In the genomic region with DNA sequence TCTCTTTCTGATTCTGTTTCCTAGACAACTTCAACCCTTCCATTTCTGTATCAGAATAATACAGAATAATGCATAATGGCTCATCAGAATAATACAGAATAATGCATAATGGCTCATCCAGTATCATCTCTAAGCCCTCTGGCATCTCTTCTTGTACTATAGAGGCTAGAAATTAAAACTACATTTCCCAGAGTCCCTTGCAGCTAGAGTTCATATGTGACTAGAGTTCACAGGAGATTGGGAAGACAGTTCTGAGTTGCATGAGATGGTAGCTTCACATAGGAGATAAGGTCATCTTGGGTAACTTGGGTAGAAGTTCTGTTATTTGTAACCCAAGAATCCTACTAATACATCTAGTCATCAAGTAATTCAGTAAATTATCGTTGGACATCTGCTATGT, we compare ENCODE assay signal across 34 cellular contexts.
"Had no signal": no experiment of that assay in that cellular context is flagged by ENCODE, and none has a peak within 500 bp of the region (broad histone marks: within the 10 kb centered on the region; RNA-seq: fewer than 3 reads in every experiment).

No MANE protein-coding gene starts in this region.

- H3K4me3 Mint-ChIP-seq: activated CD8-positive, alpha-beta T cell treated with anti-CD3 and anti-CD28 coated beads for 36 hours; activated naive CD4-positive, alpha-beta T cell treated with anti-CD3 and anti-CD28 coated beads for 36 hours; activated naive CD4-positive, alpha-beta T cell treated with anti-CD3 and anti-CD28 coated beads, Interleukin-2, amount 50 U/mL, for 24 hours; activated naive CD8-positive, alpha-beta T cell treated with anti-CD3 and anti-CD28 coated beads for 36 hours; activated naive CD8-positive, alpha-beta T cell treated with anti-CD3 and anti-CD28 coated beads, Interleukin-2, amount 50 U/mL, for 24 hours; activated T-cell treated with anti-CD3 and anti-CD28 coated beads, Interleukin-2, amount 50 U/mL, for 4 hours; effector memory CD8-positive, alpha-beta T cell; T-helper 17 cell; T-helper 2 cell treated with Interferon-gamma antibody and Interleukin-4, amounts not matched to agents 5 μg/mL and 100 μg/mL, for 36 hours had no signal

- H3K36me3 Mint-ChIP-seq: activated naive CD4-positive, alpha-beta T cell treated with anti-CD3 and anti-CD28 coated beads, Interleukin-2, amount 50 U/mL, for 24 hours; activated naive CD8-positive, alpha-beta T cell treated with anti-CD3 and anti-CD28 coated beads for 36 hours had no signal

- H3K4me3 ChIP-seq: adrenal gland, body of pancreas, esophagus muscularis mucosa, gastrocnemius medialis, heart right ventricle had no signal

- H3K27ac ChIP-seq: adrenal gland, body of pancreas, esophagus muscularis mucosa, foreskin keratinocyte, gastrocnemius medialis, heart right ventricle, WERI-Rb-1 had no signal

- H3K27me3 ChIP-seq: adrenal gland, body of pancreas, esophagus muscularis mucosa, gastrocnemius medialis had no signal

- DNase-seq: activated CD4-positive, alpha-beta T cell treated with anti-CD3 and anti-CD28 coated beads for 4 hours; activated CD4-positive, alpha-beta T cell treated with anti-CD3 and anti-CD28 coated beads, Interleukin-2, amount 50 U/mL, for 1 hour; activated CD4-positive, alpha-beta T cell treated with anti-CD3 and anti-CD28 coated beads, Interleukin-2, amount 50 U/mL, for 48 hours; activated CD4-positive, CD25-positive, alpha-beta regulatory T cell; activated CD4-positive, CD25-positive, alpha-beta regulatory T cell treated with anti-CD3 and anti-CD28 coated beads, Interleukin-2, amount 50 U/mL, for 72 hours; activated CD8-positive, alpha-beta memory T cell treated with anti-CD3 and anti-CD28 coated beads for 24 hours; activated CD8-positive, alpha-beta T cell treated with anti-CD3 and anti-CD28 coated beads for 36 hours; activated effector memory CD4-positive, alpha-beta T cell treated with anti-CD3 and anti-CD28 coated beads, Interleukin-2, amount 50 U/mL, for 16 hours; activated naive CD4-positive, alpha-beta T cell treated with anti-CD3 and anti-CD28 coated beads for 36 hours; activated naive CD8-positive, alpha-beta T cell treated with anti-CD3 and anti-CD28 coated beads for 36 hours; activated naive CD8-positive, alpha-beta T cell treated with anti-CD3 and anti-CD28 coated beads, Interleukin-2, amount 50 U/mL, for 24 hours; activated T-cell treated with anti-CD3 and anti-CD28 coated beads, Interleukin-2, amount 50 U/mL, for 4 hours; adrenal gland; amygdala; aorta; body of pancreas; caudate nucleus; cortex of kidney; dermis blood vessel endothelial cell; effector CD4-positive, alpha-beta T cell; effector memory CD8-positive, alpha-beta T cell; erythroblast; foreskin keratinocyte; gastrocnemius medialis; heart right ventricle; T-helper 1 cell; T-helper 17 cell; T1000; WERI-Rb-1 had no signal

- H3K9me3 Mint-ChIP-seq: activated CD8-positive, alpha-beta T cell treated with anti-CD3 and anti-CD28 coated beads for 36 hours; activated naive CD4-positive, alpha-beta T cell treated with anti-CD3 and anti-CD28 coated beads for 36 hours; activated naive CD4-positive, alpha-beta T cell treated with anti-CD3 and anti-CD28 coated beads, Interleukin-2, amount 50 U/mL, for 24 hours; activated naive CD8-positive, alpha-beta T cell treated with anti-CD3 and anti-CD28 coated beads for 36 hours; activated naive CD8-positive, alpha-beta T cell treated with anti-CD3 and anti-CD28 coated beads, Interleukin-2, amount 50 U/mL, for 24 hours; activated T-cell treated with anti-CD3 and anti-CD28 coated beads, Interleukin-2, amount 50 U/mL, for 4 hours; activated T-helper 2 cell treated with anti-CD3 and anti-CD28 coated beads, Interferon-gamma antibody, Interleukin-2, Interleukin-4, amounts not matched to agents 10 μg/mL and 5 μg/mL and 100 μg/mL, durations not matched to agents 14 hours and 24 hours and 36 hours; effector memory CD8-positive, alpha-beta T cell; T-helper 2 cell treated with Interferon-gamma antibody and Interleukin-4, amounts not matched to agents 5 μg/mL and 100 μg/mL, for 36 hours had no signal

- ATAC-seq: activated CD8-positive, alpha-beta T cell treated with anti-CD3 and anti-CD28 coated beads for 36 hours; activated naive CD8-positive, alpha-beta T cell treated with anti-CD3 and anti-CD28 coated beads, Interleukin-2, amount 50 U/mL, for 24 hours; activated T-cell treated with anti-CD3 and anti-CD28 coated beads, Interleukin-2, amount 50 U/mL, for 4 hours; body of pancreas; effector memory CD8-positive, alpha-beta T cell; foreskin keratinocyte; gastrocnemius medialis; heart right ventricle; T-helper 17 cell had no signal

- H3K9me3 ChIP-seq: adrenal gland, body of pancreas, esophagus muscularis mucosa, gastrocnemius medialis, heart right ventricle had no signal

- H3K36me3 ChIP-seq: adrenal gland, esophagus muscularis mucosa, gastrocnemius medialis, heart right ventricle, WERI-Rb-1 had no signal

- FAIRE-seq: colon had no signal

- H3K27ac Mint-ChIP-seq: activated CD8-positive, alpha-beta T cell treated with anti-CD3 and anti-CD28 coated beads for 36 hours; activated naive CD4-positive, alpha-beta T cell treated with anti-CD3 and anti-CD28 coated beads for 36 hours; activated naive CD4-positive, alpha-beta T cell treated with anti-CD3 and anti-CD28 coated beads, Interleukin-2, amount 50 U/mL, for 24 hours; activated naive CD8-positive, alpha-beta T cell treated with anti-CD3 and anti-CD28 coated beads for 36 hours; activated naive CD8-positive, alpha-beta T cell treated with anti-CD3 and anti-CD28 coated beads, Interleukin-2, amount 50 U/mL, for 24 hours; activated T-helper 2 cell treated with anti-CD3 and anti-CD28 coated beads, Interferon-gamma antibody, Interleukin-2, Interleukin-4, amounts not matched to agents 10 μg/mL and 5 μg/mL and 100 μg/mL, durations not matched to agents 14 hours and 24 hours and 36 hours; effector memory CD8-positive, alpha-beta T cell; T-helper 17 cell; T-helper 2 cell treated with Interferon-gamma antibody and Interleukin-4, amounts not matched to agents 5 μg/mL and 100 μg/mL, for 36 hours had no signal

- H3K4me1 Mint-ChIP-seq: activated naive CD4-positive, alpha-beta T cell treated with anti-CD3 and anti-CD28 coated beads, Interleukin-2, amount 50 U/mL, for 24 hours; activated naive CD8-positive, alpha-beta T cell treated with anti-CD3 and anti-CD28 coated beads for 36 hours had no signal

- H3K4me1 ChIP-seq: adrenal gland, body of pancreas, esophagus muscularis mucosa, foreskin keratinocyte, gastrocnemius medialis, heart right ventricle had no signal
